ENCODE assay signal across 1 cellular context in genomic region chr7:106717997-106718871, GRCh38.
TF ChIP-seq lines count a peak whose summit lies in the region.

No MANE protein-coding gene starts in this region.

TF ChIP-seq in GM12878, 131 proteins besides CTCF, POLR2A, EP300 and RAD21 (continued from another document and continues in another):
- no peak for TF ChIP-seq CUX1 (IDR thresholded peaks at IDR 0.05; ENCODE audit: insufficient replicate concordance, low read depth, low read length)
- peak; percentile 95 for TF ChIP-seq NFIC (IDR thresholded peaks at IDR 0.05; ENCODE audit: low read depth, low read length)
- TF ChIP-seq MEF2B (IDR thresholded peaks at IDR 0.05; ENCODE audit: partially characterized antibody, poor library complexity, severe bottlenecking): peak; percentile 83
- TF ChIP-seq IRF4 (IDR thresholded peaks at IDR 0.05; ENCODE audit: low read depth, low read length): 0 out of 2 replicates have a peak, but pooled peaks have one; percentile 49
- TF ChIP-seq PAX8 (IDR thresholded peaks at IDR 0.05): no peak
- 0 out of 2 replicates have a peak, but pooled peaks have one; percentile 51 for TF ChIP-seq CREB1 (IDR thresholded peaks at IDR 0.05; ENCODE audit: low read depth)
- peak; percentile 74; the same call in 1 of the 2 replicates for TF ChIP-seq BACH1 (IDR thresholded peaks at IDR 0.05; ENCODE audit: borderline replicate concordance)
- TF ChIP-seq IKZF1 (conservative IDR thresholded peaks at IDR 0.05): peak; percentile 67
- no peak for TF ChIP-seq JUND (IDR thresholded peaks at IDR 0.05; ENCODE audit: low read depth, low read length)
- no peak for TF ChIP-seq SREBF1 (IDR thresholded peaks at IDR 0.05; ENCODE audit: low read length)
- TF ChIP-seq HDGF (IDR thresholded peaks at IDR 0.05): no peak
- TF ChIP-seq ZBED1 (IDR thresholded peaks at IDR 0.05; ENCODE audit: borderline replicate concordance): peak; percentile 39; the same call in 1 of the 2 replicates
- no peak for TF ChIP-seq RBBP5 (conservative IDR thresholded peaks at IDR 0.05)
- TF ChIP-seq SP1 (IDR thresholded peaks at IDR 0.05; ENCODE audit: low read depth, low read length): peak; percentile 84
- TF ChIP-seq FOXM1 (IDR thresholded peaks at IDR 0.05; ENCODE audit: low read depth, low read length): peak; percentile 87; the same call in 1 of the 2 replicates
- TF ChIP-seq PAX5 (IDR thresholded peaks at IDR 0.05; ENCODE audit: borderline replicate concordance, low read depth, low read length): peak; percentile 62; the same call in 1 of the 2 replicates
- TF ChIP-seq RELB (IDR thresholded peaks at IDR 0.05; ENCODE audit: low read depth): peak; percentile 79
- TF ChIP-seq DPF2 (IDR thresholded peaks at IDR 0.05): peak; percentile 82
- TF ChIP-seq CBX3 (IDR thresholded peaks at IDR 0.05; ENCODE audit: borderline replicate concordance, low read depth): no peak
- TF ChIP-seq MEF2A (IDR thresholded peaks at IDR 0.05; ENCODE audit: insufficient read depth, low read depth, low read length): peak; percentile 90
- peak; percentile 40 for TF ChIP-seq SPI1 (IDR thresholded peaks at IDR 0.05; ENCODE audit: borderline replicate concordance, insufficient read depth, low read depth, low read length)
- peak; percentile 24 for TF ChIP-seq SMAD1 (IDR thresholded peaks at IDR 0.05; ENCODE audit: low read depth, partially characterized antibody)
- TF ChIP-seq KDM1A (IDR thresholded peaks at IDR 0.05; ENCODE audit: borderline replicate concordance): no peak
- TF ChIP-seq ZNF592 (IDR thresholded peaks at IDR 0.05): no peak
- no peak for TF ChIP-seq E4F1 (IDR thresholded peaks at IDR 0.05; ENCODE audit: borderline replicate concordance, partially characterized antibody)
- TF ChIP-seq ZNF24 (IDR thresholded peaks at IDR 0.05): peak; percentile 95
- TF ChIP-seq IRF5 (IDR thresholded peaks at IDR 0.05; ENCODE audit: borderline replicate concordance): no peak
- peak; percentile 83 for TF ChIP-seq NBN (IDR thresholded peaks at IDR 0.05)
- peak; percentile 93 for TF ChIP-seq RUNX3 (IDR thresholded peaks at IDR 0.05; ENCODE audit: low read length)
- peak; percentile 80 to 86 for TF ChIP-seq IKZF2 (IDR thresholded peaks at IDR 0.05)
- TF ChIP-seq TARDBP (IDR thresholded peaks at IDR 0.05; ENCODE audit: borderline replicate concordance): no peak
- TF ChIP-seq BHLHE40 (IDR thresholded peaks at IDR 0.05; ENCODE audit: borderline replicate concordance in 1 of 2, low read depth in 2 of 2, low read length in 1 of 2): peak; percentile 44 to 59; a peak in 2 of 4 replicates
- peak; percentile 90; the same call in 1 of the 2 replicates for TF ChIP-seq ZNF217 (IDR thresholded peaks at IDR 0.05)
- no peak for TF ChIP-seq SREBF2 (IDR thresholded peaks at IDR 0.05; ENCODE audit: low read length)
- TF ChIP-seq SKIL (IDR thresholded peaks at IDR 0.05; ENCODE audit: low read depth, poor library complexity, severe bottlenecking): peak; percentile 53
- no peak for TF ChIP-seq ESRRA (IDR thresholded peaks at IDR 0.05; ENCODE audit: low read length)
- TF ChIP-seq CEBPB (IDR thresholded peaks at IDR 0.05; ENCODE audit: borderline replicate concordance in 1 of 2, low read depth in 2 of 2, low read length in 2 of 2): peak in 1 of 2 experiments; percentile 87; a peak in 2 of 4 replicates
- TF ChIP-seq MTA2 (IDR thresholded peaks at IDR 0.05; ENCODE audit: low read depth): peak; percentile 100
- peak; percentile 63 for TF ChIP-seq NR2F1 (conservative IDR thresholded peaks at IDR 0.05)
- no peak for TF ChIP-seq ZNF622 (IDR thresholded peaks at IDR 0.05)
- no peak for TF ChIP-seq ZZZ3 (IDR thresholded peaks at IDR 0.05; ENCODE audit: control insufficient read depth, insufficient read length, low read depth)
- peak; percentile 86 for TF ChIP-seq JUNB (IDR thresholded peaks at IDR 0.05)
- peak in 1 of 2 experiments; percentile 41; a peak in 1 of 3 replicates for TF ChIP-seq EGR1 (IDR thresholded peaks at IDR 0.05; ENCODE audit: borderline replicate concordance in 1 of 2, low read depth in 2 of 2, low read length in 2 of 2)
- no peak for TF ChIP-seq NR2C2 (IDR thresholded peaks at IDR 0.05; ENCODE audit: borderline replicate concordance, control insufficient read depth, insufficient read length, low read depth)
- peak; percentile 72; the same call in 1 of the 2 replicates for TF ChIP-seq CREM (IDR thresholded peaks at IDR 0.05; ENCODE audit: low read depth)
